30 cellular contexts compared by ENCODE assay signal in genomic region chr4:187084696-187085095, GRCh38.
"Had no signal": no experiment of that assay in that cellular context is flagged by ENCODE, and none has a peak within 500 bp of the region (broad histone marks: within the 10 kb centered on the region; RNA-seq: fewer than 3 reads in every experiment).

No MANE protein-coding gene starts in this region.

- DNase-seq: activated CD4-positive, alpha-beta T cell treated with anti-CD3 and anti-CD28 coated beads for 48 hours; activated CD4-positive, alpha-beta T cell treated with anti-CD3 and anti-CD28 coated beads, Interleukin-2, amount 50 U/mL, for 4 hours; activated CD4-positive, CD25-positive, alpha-beta regulatory T cell treated with anti-CD3 and anti-CD28 coated beads, Interleukin-2, amount 50 U/mL, for 72 hours; activated CD8-positive, alpha-beta memory T cell treated with anti-CD3 and anti-CD28 coated beads, Interleukin-2, amount 50 U/mL, for 48 hours; activated CD8-positive, alpha-beta T cell treated with anti-CD3 and anti-CD28 coated beads, Interleukin-2, amount 10 ng/mL, durations not matched to agents 7 days and 5 days; activated effector memory CD4-positive, alpha-beta T cell treated with anti-CD3 and anti-CD28 coated beads, Interleukin-2, amount 50 U/mL, for 16 hours; activated naive CD4-positive, alpha-beta T cell treated with Interleukin-2 at 50 U/mL for 16 hours; activated naive CD8-positive, alpha-beta T cell treated with anti-CD3 and anti-CD28 coated beads, Interleukin-2, amount 50 U/mL, for 24 hours; activated T-cell treated with anti-CD3 and anti-CD28 coated beads, Interleukin-2, amount 50 U/mL, for 1 hour; amniotic stem cell; cerebellar nuclear complex; Kasumi-1; NCI-H1048; NCI-H146; NCI-H1930; NCI-H2171; NCI-H2227 treated with DMSO at 0.1 percent for 48 hours; NCI-H526; NK-92 treated with Interleukin-12 subunit alpha and Interleukin-12 subunit beta, amount 100 ng/mL, for 24 hours; Peyer's patch; SHP77; SW 1271; T-helper 9 cell had no signal

- H3K36me3 ChIP-seq: ascending aorta, Peyer's patch, SJSA1 had no signal

- H3K27ac ChIP-seq: ascending aorta, Peyer's patch, RWPE1, SJSA1 had no signal

- ATAC-seq: activated CD8-positive, alpha-beta T cell treated with anti-CD3 and anti-CD28 coated beads, Interleukin-2, amount 10 ng/mL, durations not matched to agents 7 days and 5 days; activated naive CD4-positive, alpha-beta T cell treated with anti-CD3 and anti-CD28 coated beads, Interleukin-2, amount 50 U/mL, for 72 hours; activated naive CD8-positive, alpha-beta T cell treated with anti-CD3 and anti-CD28 coated beads, Interleukin-2, amount 50 U/mL, for 24 hours; K562; SK-N-SH treated with all-trans-retinoic acid at 6 μM for 48 hours; WTC11 had no signal

- H3K4me3 ChIP-seq: ascending aorta, K562, Peyer's patch, SJSA1 had no signal

- H3K9me3 ChIP-seq: ascending aorta, Peyer's patch, SJSA1 had no signal

- H3K27me3 ChIP-seq: ascending aorta, Peyer's patch, SJSA1 had no signal

- H3K4me1 ChIP-seq: ascending aorta, Peyer's patch, SJSA1 had no signal
